3 cellular contexts compared by ENCODE assay signal in genomic region chr12:111617841-111618240, GRCh38. TPM values are rescaled to one million over a fixed set of nuclear protein-coding genes. Genes with fewer than 3 reads are reported as not detected.
DNase-seq lines count a peak whose midpoint lies in the region; ATAC-seq, FAIRE-seq and TF ChIP-seq lines count a peak whose summit lies in the region.
"Not testable (repeated sequence)": the region's sequence is repeated elsewhere in the genome, so short reads cannot be mapped to it uniquely, and the experiment has no call there.

No MANE protein-coding gene starts in this region.

- not testable (repeated sequence) for H3K36me3 ChIP-seq in K562 (ENCODE audit: control insufficient read depth, insufficient read depth, low read length); trophoblast cell (ENCODE audit: control insufficient read depth in 1 of 2, insufficient read depth in 2 of 2, low read length in 2 of 2); spleen

- H3K23ac ChIP-seq in trophoblast cell (ENCODE audit: low read length), result not testable (repeated sequence)

- H4K20me1 ChIP-seq in K562 (replicated peaks; ENCODE audit: control insufficient read depth, insufficient read depth, low read length), result not testable (repeated sequence)

- H4K8ac ChIP-seq in trophoblast cell (ENCODE audit: low read depth, low read length), result not testable (repeated sequence)

- H2BK5ac ChIP-seq in trophoblast cell (ENCODE audit: low read depth, low read length, poor library complexity), result not testable (repeated sequence)

- FAIRE-seq in K562 (lab: Jason Lieb, UNC), result not testable (repeated sequence)

- TF ChIP-seq RAD21 in K562 (CRISPR knock-in tag; conservative IDR thresholded peaks at IDR 0.05 in 1 of 2, IDR thresholded peaks at IDR 0.05 in 1 of 2), result not testable (repeated sequence)

- H2BK120ac ChIP-seq in trophoblast cell (ENCODE audit: insufficient read depth, low read length, poor library complexity), result not testable (repeated sequence)

- in situ Hi-C loops in K562 (cut with MboI), result not testable (repeated sequence)

- not testable (repeated sequence) for H3K27me3 ChIP-seq in K562 (ENCODE audit: control insufficient read depth in 2 of 2, insufficient read depth in 2 of 2, low read length in 2 of 2); trophoblast cell (ENCODE audit: insufficient read depth, low read length); spleen (replicated peaks in 1 of 7)

- not testable (repeated sequence) for H3K9ac ChIP-seq in K562 (ENCODE audit: insufficient read depth in 1 of 2, low read depth in 2 of 2, low read length in 2 of 2); trophoblast cell (ENCODE audit: low read length)

- H2AFZ ChIP-seq in K562 (ENCODE audit: low read depth, low read length); trophoblast cell (ENCODE audit: insufficient read depth, low read length, poor library complexity): not testable (repeated sequence)

- not testable (repeated sequence) for H3K79me1 ChIP-seq in trophoblast cell (ENCODE audit: low read length)

- POLR2A ChIA-PET in K562 (lab: Yijun Ruan, JAX), result interaction anchor here (1.9 kb wide), 1 partner anchor 11 kb away, joined by 5 read pairs; no protein-coding TSS in a partner anchor

- not testable (repeated sequence) for H3K4me2 ChIP-seq in K562 (ENCODE audit: insufficient read depth, low read length); trophoblast cell (ENCODE audit: low read length)

- not testable (repeated sequence) for H3K27ac ChIP-seq in K562 (ENCODE audit: extremely low read depth, low read depth, low read length); trophoblast cell (ENCODE audit: low read depth, low read length); spleen

- not testable (repeated sequence) for H3K9me3 ChIP-seq in K562 (replicated peaks; ENCODE audit: control insufficient read depth, insufficient read depth, low read depth, low read length); trophoblast cell (ENCODE audit: insufficient read depth, low read depth, low read length); spleen

- TF ChIP-seq POLR2A in K562 (conservative IDR thresholded peaks at IDR 0.05); spleen (IDR thresholded peaks at IDR 0.05): not testable (repeated sequence)

- H3K9me1 ChIP-seq in K562 (ENCODE audit: control insufficient read depth, insufficient read depth, low read length), result not testable (repeated sequence)

- TF ChIP-seq EP300 in K562 (IDR thresholded peaks at IDR 0.05; ENCODE audit: low read length), result not testable (repeated sequence)

- intact Hi-C loops in K562 (cut with micrococcal nuclease); spleen (cut with DNase I; ENCODE audit: low total_unique reads): not testable (repeated sequence)

- ATAC-seq in K562, result not testable (repeated sequence)

- not testable (repeated sequence) for H4K91ac ChIP-seq in trophoblast cell (ENCODE audit: low read depth, low read length)

- H4K12ac ChIP-seq in trophoblast cell (ENCODE audit: low read depth, low read length), result not testable (repeated sequence)

- not testable (repeated sequence) for H2BK12ac ChIP-seq in trophoblast cell (ENCODE audit: low read length)

- not testable (repeated sequence) for H3K18ac ChIP-seq in trophoblast cell (ENCODE audit: low read length)

- not testable (repeated sequence) for H2AK5ac ChIP-seq in trophoblast cell (ENCODE audit: low read length)

- BruUV-seq in K562 (replicated peaks; lab: Mats Ljungman, UMichigan), result not testable (repeated sequence)

- not testable (repeated sequence) for TF ChIP-seq CTCF in K562 (IDR thresholded peaks at IDR 0.05 in 2 of 3, conservative IDR thresholded peaks at IDR 0.05 in 1 of 3; ENCODE audit: insufficient read depth in 2 of 3, low read depth in 1 of 3, low read length in 3 of 3); spleen (IDR thresholded peaks at IDR 0.05 in 8 of 11, conservative IDR thresholded peaks at IDR 0.05 in 3 of 11)

- 54% methylated on average over 10 of the region's 10 CpGs for WGBS in K562 (ENCODE audit: insufficient coverage, low coverage, missing lambda C conversion rate)
- no CpG with 5 or more reads among the region's 10 CpGs for WGBS in trophoblast cell (ENCODE audit: extremely low coverage, insufficient coverage, insufficient read length)
- 84 to 95% (median 92%) methylated on average over 10 of the region's 10 CpGs for WGBS in spleen, 5 donors

- not testable (repeated sequence) for H3K14ac ChIP-seq in trophoblast cell (ENCODE audit: low read length)

- DNase-seq in K562 (ENCODE audit: extremely low read depth in 1 of 4, low spot score in 3 of 4), result not testable (repeated sequence)
- peak; percentile 46 to 73 for DNase-seq in trophoblast cell
- DNase-seq in spleen, result peak; percentile 43

- H3K4me3 ChIP-seq in K562; trophoblast cell (ENCODE audit: low read depth, low read length); spleen: not testable (repeated sequence)

- CTCF ChIA-PET in K562 (lab: Yijun Ruan, JAX; ENCODE audit: low intra/inter-chr PET ratio), result not testable (repeated sequence)

- H3K4ac ChIP-seq in trophoblast cell (ENCODE audit: low read depth, low read length), result not testable (repeated sequence)

- H3K4me1 ChIP-seq in K562 (replicated peaks in 1 of 2; ENCODE audit: control insufficient read depth in 2 of 2, insufficient read depth in 2 of 2, low read length in 2 of 2); trophoblast cell (ENCODE audit: control insufficient read depth in 1 of 2, insufficient read depth in 2 of 2, low read length in 2 of 2); spleen: not testable (repeated sequence)

- H3K79me2 ChIP-seq in K562 (ENCODE audit: control insufficient read depth, insufficient read depth, low read length); trophoblast cell (ENCODE audit: control insufficient read depth, insufficient read depth, low read length, poor library complexity): not testable (repeated sequence)

TF ChIP-seq in K562, 482 proteins besides CTCF, POLR2A, EP300 and RAD21:
- TF ChIP-seq CBFA2T3 (IDR thresholded peaks at IDR 0.05) (peak; percentile 44; the same call in 1 of the 2 replicates), ARID1B (IDR thresholded peaks at IDR 0.05) (0 out of 2 replicates have a peak, but pooled peaks have one; percentile 12), CEBPB (tag; IDR thresholded peaks at IDR 0.05) (peak; percentile 8; the same call in 1 of the 2 replicates), BHLHE40 (IDR thresholded peaks at IDR 0.05; ENCODE audit: low read length) (0 out of 2 replicates have a peak, but pooled peaks have one; percentile 6), CBFA2T2 (conservative IDR thresholded peaks at IDR 0.05) (0 out of 2 replicates have a peak, but pooled peaks have one; percentile 16)
TF ChIP-seq in K562: peak in this region for 5; not testable (repeated sequence) for 477.

RNA-seq across cellular contexts. Expression of gene ATXN2, which starts 18.7 kb away (rescaled TPM):
- total RNA-seq in K562 (2011; cell fraction: chromatin; rRNA removed; ENCODE audit: low replicate concordance), result 189 and 381 TPM in 2 replicates
- 126 and 146 TPM in 2 replicates for total RNA-seq in K562 (2011; cell fraction: nucleolus; rRNA removed)
- 208 and 329 TPM in 2 replicates for total RNA-seq in K562 (2011; cell fraction: nucleoplasm; rRNA removed)
- total RNA-seq in K562 (2014; rRNA removed) (16.8 and 20.6 TPM in 2 replicates), K562 (2014; rRNA removed; fragmentation: Illumina TruSeq; extraction: Trizol) (40.5 and 45.5 TPM in 2 replicates), K562 (2015; rRNA removed; fragmentation: Illumina TruSeq; extraction: Trizol) (29.6 and 32.1 TPM in 2 replicates), K562 (2021) (66.3 and 67.8 TPM in 2 replicates), spleen (10 to 100 TPM; 51.7 to 77.8 (median 62.7) TPM)
- polyA plus RNA-seq in K562 (2011; rRNA removed) (25.2 and 42.0 TPM in 2 replicates), K562 (2014; fragmentation: Illumina TruSeq; extraction: Trizol) (48.7 and 65.7 TPM in 2 replicates), K562 (2014; fragmentation: Nextera tagmentation; extraction: Ambion mirVana) (10 to 100 TPM; 20.1 to 21.7 TPM), K562 (2014; rRNA removed) (28.7 and 29.3 TPM in 2 replicates), spleen (10 to 100 TPM in 2 of 3 donors, 1 to 10 TPM in 1; 7.7 to 14.5 (median 10.4) TPM)
- polyA plus RNA-seq in K562 (2011; cell fraction: cytosol; rRNA removed), result 43.2 and 49.1 TPM in 2 replicates
- 165 and 220 TPM in 2 replicates for polyA plus RNA-seq in K562 (2011; cell fraction: nucleus; rRNA removed)
- polyA plus RNA-seq in K562 (2012), result 41.1 and 48.9 TPM in 2 replicates
- 74.8 and 77.5 TPM in 2 replicates for polyA minus RNA-seq in K562 (2011; rRNA and poly(A)+ RNA removed)
- polyA minus RNA-seq in K562 (2011; cell fraction: cytosol; rRNA and poly(A)+ RNA removed), result 47.8 and 71.2 TPM in 2 replicates
- 55.2 and 75.5 TPM in 2 replicates for polyA minus RNA-seq in K562 (2011; cell fraction: nucleus; rRNA and poly(A)+ RNA removed)
- polyA plus RNA-seq in trophoblast cell (2013), result 57.3 and 58.0 TPM in 2 replicates
